ENCODE assay signal across 9 cellular contexts in genomic region chr2:174035981-174036742, GRCh38.
DNase-seq lines count a peak whose midpoint lies in the region; ATAC-seq and TF ChIP-seq lines count a peak whose summit lies in the region.
"Had no signal": no experiment of that assay in that cellular context is flagged by ENCODE, and none has a peak within 500 bp of the region (broad histone marks: within the 10 kb centered on the region; RNA-seq: fewer than 3 reads in every experiment).

No MANE protein-coding gene starts in this region.

- H3K4me3 ChIP-seq in SJSA1: peak overlapping the region; percentile 19
- peak overlapping the region in 7 of 12 donors; percentile 9 to 38 (median 20) for H3K4me3 ChIP-seq in heart left ventricle
- peak overlapping the region in 1 of 2 donors; percentile 0 for H3K4me3 ChIP-seq in tibial artery

- peaks cover 2% of the 10 kb centered on the region for H3K36me3 Mint-ChIP-seq in activated CD8-positive, alpha-beta T cell treated with anti-CD3 and anti-CD28 coated beads, Interleukin-2, amount 10 ng/mL, durations not matched to agents 7 days and 5 days (ENCODE audit: low read depth)
- peaks cover 3% of the 10 kb centered on the region for H3K36me3 Mint-ChIP-seq in T-helper 17 cell (ENCODE audit: low read depth)

- H3K4me1 ChIP-seq in SJSA1 (replicated peaks): peaks cover 54% of the 10 kb centered on the region
- H3K4me1 ChIP-seq in heart left ventricle: peaks cover 0 to 54% (median 23%) of the 10 kb centered on the region in 12 donors
- H3K4me1 ChIP-seq in tibial artery: peaks cover 7 to 41% (median 18%) of the 10 kb centered on the region in 4 donors

- intact Hi-C loops in heart left ventricle (cut with DNase I) (loop anchor here in 4 of 10 donors (2.0 to 5.0 kb wide), 6 partner anchors 39 to 149 kb away; partner anchors contain the start of gene SP3 (in 2 of the 4)), tibial artery (cut with DNase I; ENCODE audit: low total_unique reads) (loop anchor here (5.0 kb wide), 1 partner anchor 74 kb away; no protein-coding TSS in a partner anchor)

- no peak overlapping the region for H3K27ac Mint-ChIP-seq in activated CD8-positive, alpha-beta T cell treated with anti-CD3 and anti-CD28 coated beads, Interleukin-2, amount 10 ng/mL, durations not matched to agents 7 days and 5 days
- H3K27ac Mint-ChIP-seq in T-helper 17 cell: no peak overlapping the region

- H3K27me3 ChIP-seq in SJSA1 (replicated peaks) (no peaks in the 10 kb centered on the region), heart left ventricle (no peaks in the 10 kb centered on the region), tibial artery (no peaks in the 10 kb centered on the region)

- peak; percentile 38 to 75 (median 56) for ATAC-seq in heart left ventricle
- no peak for ATAC-seq in HG03342 (IDR thresholded peaks at IDR 0.05; ENCODE audit: unreplicated experiment)
- ATAC-seq in activated CD8-positive, alpha-beta T cell treated with anti-CD3 and anti-CD28 coated beads, Interleukin-2, amount 10 ng/mL, durations not matched to agents 7 days and 5 days: no peak
- no peak for ATAC-seq in T-helper 17 cell
- ATAC-seq: left lobe of liver had no signal

- H3K9me3 ChIP-seq in SJSA1 (replicated peaks) (no peaks in the 10 kb centered on the region), heart left ventricle (no peaks in the 10 kb centered on the region), tibial artery (no peaks in the 10 kb centered on the region), T-helper 17 cell (ENCODE audit: control insufficient read depth, low read length, poor library complexity, severe bottlenecking) (no peaks in the 10 kb centered on the region)

- peaks cover 4% of the 10 kb centered on the region for H3K27me3 Mint-ChIP-seq in activated CD8-positive, alpha-beta T cell treated with anti-CD3 and anti-CD28 coated beads, Interleukin-2, amount 10 ng/mL, durations not matched to agents 7 days and 5 days (ENCODE audit: low read depth)
- peaks cover 17% of the 10 kb centered on the region for H3K27me3 Mint-ChIP-seq in T-helper 17 cell

- WGBS in heart left ventricle, 4 donors: 55 to 68% (median 58%) methylated on average over 12 of the region's 12 CpGs

- no peaks in the 10 kb centered on the region for H3K9me3 Mint-ChIP-seq in activated CD8-positive, alpha-beta T cell treated with anti-CD3 and anti-CD28 coated beads, Interleukin-2, amount 10 ng/mL, durations not matched to agents 7 days and 5 days (ENCODE audit: insufficient read depth)

- TF ChIP-seq CTCF in heart left ventricle (IDR thresholded peaks at IDR 0.05) (peak in 5 of 12 donors; percentile 23 to 40 (median 27)), tibial artery (IDR thresholded peaks at IDR 0.05) (peak; percentile 23 to 44)

- DNase-seq in H4 (ENCODE audit: low spot score): peak; percentile 61
- peak; percentile 82 to 87 for DNase-seq in SJSA1 (ENCODE audit: low read depth in 1 of 2, low spot score in 2 of 2)
- DNase-seq in heart left ventricle: peak in 1 of 5 donors; percentile 77
- DNase-seq in tibial artery: peak; percentile 67 to 84
- no peak for DNase-seq in activated CD8-positive, alpha-beta T cell treated with anti-CD3 and anti-CD28 coated beads, Interleukin-2, amount 10 ng/mL, durations not matched to agents 7 days and 5 days
- DNase-seq in HPDE6-E6E7 (ENCODE audit: extremely low spot score): no peak
- no peak for DNase-seq in T-helper 17 cell

- POLR2A ChIA-PET in activated CD8-positive, alpha-beta T cell treated with anti-CD3 and anti-CD28 coated beads, Interleukin-2, amount 10 ng/mL, durations not matched to agents 7 days and 5 days (lab: Charles Lee): no interaction called here

- H3K36me3 ChIP-seq in SJSA1: no peaks in the 10 kb centered on the region
- no peaks in the 10 kb centered on the region for H3K36me3 ChIP-seq in heart left ventricle
- no peaks in the 10 kb centered on the region for H3K36me3 ChIP-seq in tibial artery

- no peak for TF ChIP-seq POLR2A in heart left ventricle (IDR thresholded peaks at IDR 0.05)

- H3K4me3 Mint-ChIP-seq in activated CD8-positive, alpha-beta T cell treated with anti-CD3 and anti-CD28 coated beads, Interleukin-2, amount 10 ng/mL, durations not matched to agents 7 days and 5 days: no peak overlapping the region
- no peak overlapping the region for H3K4me3 Mint-ChIP-seq in T-helper 17 cell

- H3K4me1 Mint-ChIP-seq in activated CD8-positive, alpha-beta T cell treated with anti-CD3 and anti-CD28 coated beads, Interleukin-2, amount 10 ng/mL, durations not matched to agents 7 days and 5 days (ENCODE audit: low read depth): peaks cover 15% of the 10 kb centered on the region
- peaks cover 12% of the 10 kb centered on the region for H3K4me1 Mint-ChIP-seq in T-helper 17 cell

- peak overlapping the region; percentile 79 for H3K27ac ChIP-seq in SJSA1
- H3K27ac ChIP-seq in heart left ventricle: peak overlapping the region in 9 of 12 donors; percentile 0 to 83 (median 19)
- H3K27ac ChIP-seq in tibial artery: peak overlapping the region; percentile 31 to 54

- CTCF ChIA-PET in activated CD8-positive, alpha-beta T cell treated with anti-CD3 and anti-CD28 coated beads, Interleukin-2, amount 10 ng/mL, durations not matched to agents 7 days and 5 days (lab: Charles Lee): interaction anchor here (0.6 kb wide), 1 partner anchor 215 kb away, joined by 3 read pairs; no protein-coding TSS in a partner anchor

Comparison
In these comparisons a context has a peak if more than half of its experiments do, and no peak if none do; other contexts are left out.
1. DNase-seq: peak in H4 (single experiment), SJSA1 (2 of 2) and tibial artery (2 of 2); none in activated CD8-positive, alpha-beta T cell treated with anti-CD3 and anti-CD28 coated beads, Interleukin-2, amount 10 ng/mL, durations not matched to agents 7 days and 5 days (single experiment), HPDE6-E6E7 (single experiment) and T-helper 17 cell (0 of 3).
2. H3K27ac ChIP-seq: peak in every context shown above with its lines; median percentile 79 in SJSA1; 42 in tibial artery; 19 in heart left ventricle.
3. ATAC-seq: peak in heart left ventricle (4 of 4); none in HG03342 (single experiment), activated CD8-positive, alpha-beta T cell treated with anti-CD3 and anti-CD28 coated beads, Interleukin-2, amount 10 ng/mL, durations not matched to agents 7 days and 5 days (single experiment) and T-helper 17 cell (single experiment).